Comparison of ENCODE assay signal across 8 cellular contexts in genomic region chr2:149313512-149313972, GRCh38. TPM values are rescaled to one million over a fixed set of nuclear protein-coding genes. Genes with fewer than 3 reads are reported as not detected.
A peak's percentile ranks its signal among the peaks of the same experiment; 100 is the strongest.
DNase-seq lines count a peak whose midpoint lies in the region; TF ChIP-seq lines count a peak whose summit lies in the region.

No MANE protein-coding gene starts in this region.

- no peak for TF ChIP-seq POLR2A in esophagus muscularis mucosa (IDR thresholded peaks at IDR 0.05; ENCODE audit: low read depth)

- H4K20me1 ChIP-seq in neural progenitor cell (ENCODE audit: low read depth): no peaks in the 10 kb centered on the region

- H3K4me3 ChIP-seq in LNCaP clone FGC (ENCODE audit: low read depth, low read length) (no peak overlapping the region), esophagus muscularis mucosa (no peak overlapping the region), neural progenitor cell (no peak overlapping the region)

- H3K27me3 Mint-ChIP-seq in neural progenitor cell (ENCODE audit: insufficient read depth, low read depth): peaks cover 13% of the 10 kb centered on the region

- CTCF ChIA-PET in HEK293T (lab: Yijun Ruan, JAX): interaction anchor here (0.6 to 2.4 kb wide), 4 partner anchors 9 to 296 kb away, joined by 3 to 7 read pairs (median 4); no protein-coding TSS in a partner anchor

- H3K4me1 Mint-ChIP-seq in neural progenitor cell: peaks cover 25% of the 10 kb centered on the region

- no peak overlapping the region for H3K27ac Mint-ChIP-seq in neural progenitor cell

- H3K79me2 ChIP-seq in neural progenitor cell (ENCODE audit: low read depth): no peaks in the 10 kb centered on the region

- H3K36me3 Mint-ChIP-seq in neural progenitor cell: no peaks in the 10 kb centered on the region

- peak overlapping the region; percentile 84 for H2AFZ ChIP-seq in neural progenitor cell (replicated peaks)

- H3K9me3 Mint-ChIP-seq in neural progenitor cell: no peaks in the 10 kb centered on the region

- intact Hi-C loops in esophagus muscularis mucosa (cut with DNase I): loop anchor here (10.0 kb wide), 1 partner anchor 299 kb away; no protein-coding TSS in a partner anchor

- no peak overlapping the region for H3K27ac ChIP-seq in esophagus muscularis mucosa (replicated peaks in 1 of 4)
- no peak overlapping the region for H3K27ac ChIP-seq in neural progenitor cell

- H3K9ac ChIP-seq in neural progenitor cell: no peak overlapping the region

- H3K4me1 ChIP-seq in esophagus muscularis mucosa: peaks cover 0 to 10% (median 4%) of the 10 kb centered on the region in 4 donors
- H3K4me1 ChIP-seq in neural progenitor cell: no peaks in the 10 kb centered on the region

- no peaks in the 10 kb centered on the region for H3F3A ChIP-seq in neural progenitor cell (ENCODE audit: low read depth)

- TF ChIP-seq EP300 in esophagus muscularis mucosa (IDR thresholded peaks at IDR 0.05): no peak

- H3K4me2 ChIP-seq in neural progenitor cell: peak overlapping the region; percentile 40

- peak; percentile 69 for DNase-seq in A172 (ENCODE audit: low spot score)
- DNase-seq in HEK293T (ENCODE audit: extremely low spot score): peak; percentile 76
- DNase-seq in LNCaP clone FGC (ENCODE audit: low read depth): peak; percentile 56
- peak; percentile 29 for DNase-seq in RPMI8226
- DNase-seq in esophagus muscularis mucosa (ENCODE audit: extremely low spot score): no peak
- peak; percentile 71 for DNase-seq in neural progenitor cell (ENCODE audit: low spot score)
- DNase-seq in activated CD8-positive, alpha-beta memory T cell treated with anti-CD3 and anti-CD28 coated beads, Interleukin-2, amount 50 U/mL, for 4 hours: no peak

- H3K36me3 ChIP-seq in esophagus muscularis mucosa: no peaks in the 10 kb centered on the region
- H3K36me3 ChIP-seq in neural progenitor cell: no peaks in the 10 kb centered on the region

- POLR2A ChIA-PET in HEK293T (lab: Yijun Ruan, JAX): no interaction called here

- peaks cover 0 to 22% (median 0%) of the 10 kb centered on the region in 4 donors for H3K27me3 ChIP-seq in esophagus muscularis mucosa
- H3K27me3 ChIP-seq in neural progenitor cell: no peaks in the 10 kb centered on the region

- 6% methylated on average over 8 of the region's 8 CpGs for WGBS in esophagus muscularis mucosa

- H3K9me3 ChIP-seq in esophagus muscularis mucosa (no peaks in the 10 kb centered on the region), neural progenitor cell (ENCODE audit: low read depth) (no peaks in the 10 kb centered on the region)

- no peak overlapping the region for H3K4me3 Mint-ChIP-seq in neural progenitor cell

- peak; percentile 91 for TF ChIP-seq CTCF in GM12873 (IDR thresholded peaks at IDR 0.05; ENCODE audit: insufficient read depth, low read depth, low read length, missing control alignments)
- TF ChIP-seq CTCF in LNCaP clone FGC (IDR thresholded peaks at IDR 0.05; ENCODE audit: control insufficient read depth, extremely low read depth, insufficient read depth): peak; percentile 76
- peak; percentile 45 to 75 (median 57) for TF ChIP-seq CTCF in esophagus muscularis mucosa (IDR thresholded peaks at IDR 0.05)
- peak; percentile 89 for TF ChIP-seq CTCF in neural progenitor cell (IDR thresholded peaks at IDR 0.05)

TF ChIP-seq in HEK293T, 16 proteins besides CTCF, POLR2A, EP300 and RAD21:
- TF ChIP-seq FOXK2 (IDR thresholded peaks at IDR 0.05) (no peak), PKNOX1 (IDR thresholded peaks at IDR 0.05) (no peak), SP1 (IDR thresholded peaks at IDR 0.05) (no peak), FOXA1 (IDR thresholded peaks at IDR 0.05) (no peak), ELF4 (IDR thresholded peaks at IDR 0.05) (no peak), LEF1 (IDR thresholded peaks at IDR 0.05; ENCODE audit: borderline replicate concordance) (no peak), L3MBTL2 (conservative IDR thresholded peaks at IDR 0.05) (no peak), TARDBP (IDR thresholded peaks at IDR 0.05) (no peak), BHLHE40 (IDR thresholded peaks at IDR 0.05; ENCODE audit: borderline replicate concordance) (no peak), HDGF (IDR thresholded peaks at IDR 0.05; ENCODE audit: borderline replicate concordance) (no peak), NFRKB (IDR thresholded peaks at IDR 0.05) (no peak), ARNT (IDR thresholded peaks at IDR 0.05) (no peak), FOXM1 (IDR thresholded peaks at IDR 0.05; ENCODE audit: borderline replicate concordance) (no peak), ZNF384 (IDR thresholded peaks at IDR 0.05) (no peak), SUZ12 (IDR thresholded peaks at IDR 0.05) (no peak), CTBP1 (IDR thresholded peaks at IDR 0.05; ENCODE audit: borderline replicate concordance) (no peak)

RNA-seq across cellular contexts. Expression of gene LYPD6, which starts 16.8 kb away (rescaled TPM):
- total RNA-seq in A172 (2014; rRNA removed; shearing (Covaris generic)): 22.7 and 40.4 TPM in 2 replicates
- total RNA-seq in esophagus muscularis mucosa: 1 to 10 TPM in 3 of 4 donors, under 1 TPM in 1; 0.83 to 1.4 (median 1.1) TPM
- total RNA-seq in neural progenitor cell (ENCODE audit: low replicate concordance): 4.1 and 4.4 TPM in 2 replicates

Comparison
In these comparisons a context has a peak if more than half of its experiments do, and no peak if none do; other contexts are left out.
1. DNase-seq: peak in A172 (single experiment), HEK293T (single experiment), LNCaP clone FGC (single experiment), RPMI8226 (single experiment) and neural progenitor cell (single experiment); none in esophagus muscularis mucosa (single experiment) and activated CD8-positive, alpha-beta memory T cell treated with anti-CD3 and anti-CD28 coated beads, Interleukin-2, amount 50 U/mL, for 4 hours (single experiment).
2. Peak in every context shown above with its lines, with median percentiles within 50 percentile points of each other: CTCF ChIP-seq.